In genomic region chr18:32293107-32293506, GRCh38 we compare ENCODE assay signal across 30 cellular contexts.
"Had no signal": no experiment of that assay in that cellular context is flagged by ENCODE, and none has a peak within 500 bp of the region (broad histone marks: within the 10 kb centered on the region; RNA-seq: fewer than 3 reads in every experiment).

No MANE protein-coding gene starts in this region.

- H3K4me1 ChIP-seq: neural progenitor cell, parathyroid adenoma, psoas muscle, thyroid gland had no signal

- H3K27me3 ChIP-seq: neural progenitor cell, ovary, right lobe of liver, thyroid gland, transverse colon, vagina had no signal

- H3K36me3 ChIP-seq: neural progenitor cell, ovary, right lobe of liver, spleen, thyroid gland, transverse colon, vagina had no signal

- H3K27ac ChIP-seq: neural progenitor cell, ovary, parathyroid adenoma, psoas muscle, right lobe of liver, skin epidermis, spleen, thoracic aorta, thyroid gland, transverse colon, vagina had no signal

- H3K9me3 Mint-ChIP-seq: naive thymus-derived CD4-positive, alpha-beta T cell; natural killer cell; nephron; neural progenitor cell; stimulated activated naive CD8-positive, alpha-beta T cell treated with anti-CD3 and anti-CD28 coated beads, Interleukin-15, amount 100 ng/mL, for 72 hours; type B pancreatic cell had no signal

- H3K4me1 Mint-ChIP-seq: naive thymus-derived CD4-positive, alpha-beta T cell; natural killer cell; neural progenitor cell; stimulated activated memory B cell treated with anti-CD40 and anti-IgM and Interleukin-4, amounts not matched to agents 10 μg/mL and 1 μg/mL and 100 μg/mL, for 72 hours; stimulated activated naive CD8-positive, alpha-beta T cell treated with anti-CD3 and anti-CD28 coated beads, Interleukin-15, amount 100 ng/mL, for 72 hours had no signal

- H3K9me3 ChIP-seq: ovary, psoas muscle, right lobe of liver, thoracic aorta, thyroid gland, transverse colon, vagina had no signal

- H3K36me3 Mint-ChIP-seq: naive thymus-derived CD4-positive, alpha-beta T cell; natural killer cell; stimulated activated memory B cell treated with anti-CD40 and anti-IgM and Interleukin-4, amounts not matched to agents 10 μg/mL and 1 μg/mL and 100 μg/mL, for 72 hours had no signal

- DNase-seq: naive thymus-derived CD4-positive, alpha-beta T cell; natural killer cell; occipital lobe; ovary; posterior cingulate gyrus; psoas muscle; right cardiac atrium; right lobe of liver; spleen; stimulated activated CD4-positive, alpha-beta T cell treated with anti-CD3 and anti-CD28 coated beads, Interleukin-12 subunit alpha, Interleukin-12 subunit beta, amount 100 ng/mL, for 4 hours; stimulated activated CD4-positive, alpha-beta T cell treated with anti-CD3 and anti-CD28 coated beads, Interleukin-1b, Interleukin-23, amount 100 ng/mL, for 48 hours; stimulated activated CD4-positive, alpha-beta T cell treated with anti-CD3 and anti-CD28 coated beads, Interleukin-4, amount 100 ng/mL, for 1 hour; stimulated activated CD4-positive, alpha-beta T cell treated with anti-CD3 and anti-CD28 coated beads, Interleukin-4, amount 100 ng/mL, for 4 hours; stimulated activated CD8-positive, alpha-beta memory T cell treated with anti-CD3 and anti-CD28 coated beads, Interleukin-4, amount 100 ng/mL, for 48 hours; stimulated activated naive CD4-positive, alpha-beta T cell; stimulated activated naive CD8-positive, alpha-beta T cell treated with anti-CD3 and anti-CD28 coated beads, Interleukin-15, amount 100 ng/mL, for 72 hours; stimulated activated naive CD8-positive, alpha-beta T cell treated with anti-CD3 and anti-CD28 coated beads, Interleukin-15, Interleukin-2, amounts not matched to agents 100 U/mL and 50 U/mL, for 24 hours; substantia nigra; thyroid gland; transverse colon had no signal

- H3K27me3 Mint-ChIP-seq: progenitor cell of endocrine pancreas; stimulated activated memory B cell treated with anti-CD40 and anti-IgM and Interleukin-4, amounts not matched to agents 10 μg/mL and 1 μg/mL and 100 μg/mL, for 72 hours; stimulated activated naive CD8-positive, alpha-beta T cell treated with anti-CD3 and anti-CD28 coated beads, Interleukin-15, amount 100 ng/mL, for 72 hours; type B pancreatic cell had no signal

- H3K27ac Mint-ChIP-seq: naive thymus-derived CD4-positive, alpha-beta T cell; natural killer cell; nephron; neural progenitor cell; progenitor cell of endocrine pancreas; stimulated activated memory B cell treated with anti-CD40 and anti-IgM and Interleukin-4, amounts not matched to agents 10 μg/mL and 1 μg/mL and 100 μg/mL, for 72 hours; stimulated activated naive CD8-positive, alpha-beta T cell treated with anti-CD3 and anti-CD28 coated beads, Interleukin-15, amount 100 ng/mL, for 72 hours; type B pancreatic cell had no signal

- H3K4me3 Mint-ChIP-seq: naive thymus-derived CD4-positive, alpha-beta T cell; natural killer cell; nephron; neural progenitor cell; stimulated activated memory B cell treated with anti-CD40 and anti-IgM and Interleukin-4, amounts not matched to agents 10 μg/mL and 1 μg/mL and 100 μg/mL, for 72 hours; stimulated activated naive CD8-positive, alpha-beta T cell treated with anti-CD3 and anti-CD28 coated beads, Interleukin-15, amount 100 ng/mL, for 72 hours; type B pancreatic cell had no signal

- ATAC-seq: naive thymus-derived CD4-positive, alpha-beta T cell; natural killer cell; psoas muscle; right cardiac atrium; stimulated activated memory B cell treated with anti-CD40 and anti-IgM and Interleukin-4, amounts not matched to agents 10 μg/mL and 1 μg/mL and 100 μg/mL, for 72 hours; stimulated activated naive CD8-positive, alpha-beta T cell treated with anti-CD3 and anti-CD28 coated beads, Interleukin-15, amount 100 ng/mL, for 72 hours; stimulated activated naive CD8-positive, alpha-beta T cell treated with anti-CD3 and anti-CD28 coated beads, Interleukin-15, Interleukin-2, amounts not matched to agents 100 U/mL and 50 U/mL, for 24 hours had no signal

- H3K4me3 ChIP-seq: neural progenitor cell, ovary, psoas muscle, right lobe of liver, skin epidermis, smooth muscle cell, spleen, thoracic aorta, thyroid gland, transverse colon, vagina had no signal
